ENCODE assay signal across 1 cellular context in genomic region chr3:6568999-6569493, GRCh38.
TF ChIP-seq lines count a peak whose summit lies in the region.

No MANE protein-coding gene starts in this region.

TF ChIP-seq in K562, 482 proteins besides CTCF, POLR2A, EP300 and RAD21 (continued from another document):
- TF ChIP-seq, protein P1, sequence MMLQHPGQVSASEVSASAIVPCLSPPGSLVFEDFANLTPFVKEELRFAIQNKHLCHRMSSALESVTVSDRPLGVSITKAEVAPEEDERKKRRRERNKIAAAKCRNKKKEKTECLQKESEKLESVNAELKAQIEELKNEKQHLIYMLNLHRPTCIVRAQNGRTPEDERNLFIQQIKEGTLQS (IDR thresholded peaks at IDR 0.05), result peak; percentile 28; the same call in 1 of the 2 replicates
- TF ChIP-seq, protein P1 (CRISPR knock-in tag; conservative IDR thresholded peaks at IDR 0.05), result no peak
- TF ChIP-seq BCOR (IDR thresholded peaks at IDR 0.05), result peak; percentile 62
